In genomic region chr6:27059621-27060425, GRCh38 we compare ENCODE assay signal across 15 cellular contexts.
A peak's percentile ranks its signal among the peaks of the same experiment; 100 is the strongest.
DNase-seq lines count a peak whose midpoint lies in the region; ATAC-seq and TF ChIP-seq lines count a peak whose summit lies in the region.
"Had no signal": no experiment of that assay in that cellular context is flagged by ENCODE, and none has a peak within 500 bp of the region (broad histone marks: within the 10 kb centered on the region; RNA-seq: fewer than 3 reads in every experiment).

No MANE protein-coding gene starts in this region.

- in situ Hi-C loops in GM13977 (cut with MboI; ENCODE audit: low pct_unique_long_range_greater_than_20kb, low sequenced_read_pairs, unreplicated experiment), result no loop called here

- intact Hi-C loops in sciatic nerve (cut with DNase I), result no loop called here

- ATAC-seq in sciatic nerve, result no peak
- ATAC-seq: activated naive CD8-positive, alpha-beta T cell treated with anti-CD3 and anti-CD28 coated beads, Interleukin-2, amount 50 U/mL, for 24 hours; activated T-cell treated with anti-CD3 and anti-CD28 coated beads, Interleukin-2, amount 50 U/mL, for 72 hours had no signal

- H3K27me3 ChIP-seq in BE2C (no peaks in the 10 kb centered on the region), MG63 (no peaks in the 10 kb centered on the region)
- H3K27me3 ChIP-seq: cardiac muscle cell had no signal

- no peaks in the 10 kb centered on the region; the same call in 1 of the 2 replicates for H3K4me1 ChIP-seq in BE2C

- TF ChIP-seq CTCF in BE2C (IDR thresholded peaks at IDR 0.05; ENCODE audit: low read depth, low read length), result no peak
- TF ChIP-seq CTCF in GM13977 (IDR thresholded peaks at IDR 0.05; ENCODE audit: extremely low read depth, insufficient read depth, missing control alignments), result no peak

- peak; percentile 48 for DNase-seq in BE2C
- DNase-seq in MG63, result peak; percentile 6
- peak; percentile 78 for DNase-seq in NCI-H345 treated with DMSO at 0.1 percent for 48 hours (lab: John Stamatoyannopoulos, UW; ENCODE audit: unreplicated experiment)
- peak in 5 of 61 donors; percentile 2 to 23 (median 8) for DNase-seq in caudate nucleus (lab: John Stamatoyannopoulos, UW)
- no peak for DNase-seq in activated CD4-positive, alpha-beta T cell treated with anti-CD3 and anti-CD28 coated beads for 48 hours
- no peak for DNase-seq in sciatic nerve (ENCODE audit: low spot score)
- DNase-seq in activated gamma-delta T cell (lab: John Stamatoyannopoulos, UW), result no peak
- DNase-seq in GM13977 (ENCODE audit: low spot score), result no peak
- DNase-seq: activated CD4-positive, alpha-beta memory T cell treated with anti-CD3 and anti-CD28 coated beads, Interleukin-2, amount 10 ng/mL, durations not matched to agents 7 days and 5 days; activated naive CD8-positive, alpha-beta T cell treated with anti-CD3 and anti-CD28 coated beads, Interleukin-2, amount 50 U/mL, for 24 hours; activated T-cell treated with anti-CD3 and anti-CD28 coated beads, Interleukin-2, amount 50 U/mL, for 72 hours; NCI-H2171 treated with DMSO at 0.1 percent for 48 hours; stimulated activated naive CD4-positive, alpha-beta T cell; trophoblast cell had no signal

- H3K4me3 ChIP-seq in BE2C (ENCODE audit: low read depth, low read length), result no peak overlapping the region
- H3K4me3 ChIP-seq in MG63, result no peak overlapping the region
- H3K4me3 ChIP-seq: cardiac muscle cell had no signal

- H3K27ac ChIP-seq in caudate nucleus (ENCODE audit: low read depth, low read length), result peak overlapping the region; percentile 31
- H3K27ac ChIP-seq: cardiac muscle cell had no signal

- H3K36me3 ChIP-seq in BE2C (no peaks in the 10 kb centered on the region), MG63 (no peaks in the 10 kb centered on the region)
- H3K36me3 ChIP-seq: cardiac muscle cell had no signal

- no peaks in the 10 kb centered on the region for H3K9me3 ChIP-seq in BE2C
- H3K9me3 ChIP-seq in MG63, result no peaks in the 10 kb centered on the region

Comparison
In these comparisons a context has a peak if more than half of its experiments do, and no peak if none do; other contexts are left out.
1. DNase-seq: peak in BE2C (single experiment), MG63 (single experiment) and NCI-H345 treated with DMSO at 0.1 percent for 48 hours (single experiment); none in activated CD4-positive, alpha-beta T cell treated with anti-CD3 and anti-CD28 coated beads for 48 hours (single experiment), sciatic nerve (single experiment), activated gamma-delta T cell (single experiment) and GM13977 (single experiment).